ENCODE assay signal across 35 cellular contexts in the genomic region with DNA sequence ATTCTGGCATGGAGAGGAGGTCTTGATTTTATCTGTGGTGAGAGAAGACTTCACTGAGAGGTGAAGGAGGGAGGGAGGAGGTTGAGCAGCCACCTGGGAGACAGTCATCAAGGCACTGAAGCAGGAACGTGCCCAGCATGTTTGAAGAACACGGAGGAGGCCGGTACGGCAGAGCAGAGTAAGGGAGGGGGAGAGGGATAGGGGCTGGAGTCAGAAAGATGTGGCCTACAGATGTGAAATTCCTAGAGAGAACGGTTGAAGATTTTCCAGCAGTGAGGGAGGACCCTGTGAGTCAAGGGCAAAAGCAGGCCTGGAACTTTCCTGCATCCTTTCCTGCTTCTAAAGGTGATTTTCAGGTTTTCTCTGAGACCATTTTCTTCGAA. TPM values are rescaled to one million over a fixed set of nuclear protein-coding genes. Genes with fewer than 3 reads are reported as not detected.
"Had no signal": no experiment of that assay in that cellular context is flagged by ENCODE, and none has a peak within 500 bp of the region (broad histone marks: within the 10 kb centered on the region; RNA-seq: fewer than 3 reads in every experiment).

No MANE protein-coding gene starts in this region.

- H3K4me2 ChIP-seq: smooth muscle cell had no signal

- H3K9me3 Mint-ChIP-seq: naive thymus-derived CD4-positive, alpha-beta T cell; nephron; neural crest cell; stimulated activated naive B cell treated with anti-CD40 and anti-IgM and Interleukin-4, amounts not matched to agents 10 μg/mL and 1 μg/mL and 100 μg/mL, for 72 hours had no signal

- H3K36me3 ChIP-seq: left ventricle myocardium inferior, neutrophil, ovary, right atrium auricular region, right lobe of liver, stomach, thyroid gland, transverse colon, upper lobe of right lung had no signal

- H3K4me3 ChIP-seq: left ventricle myocardium inferior, lung, mucosa of descending colon, ovary, right atrium auricular region, right lobe of liver, smooth muscle cell, stomach, testis, thyroid gland, transverse colon, upper lobe of right lung had no signal

- H3K4me1 Mint-ChIP-seq: immature natural killer cell had no signal

- H3K36me3 Mint-ChIP-seq: immature natural killer cell; stimulated activated naive B cell treated with anti-CD40 and anti-IgM and Interleukin-4, amounts not matched to agents 10 μg/mL and 1 μg/mL and 100 μg/mL, for 72 hours had no signal

- H3K27ac ChIP-seq: left ventricle myocardium inferior, neutrophil, ovary, right atrium auricular region, right lobe of liver, stomach, testis, thyroid gland, transverse colon, upper lobe of right lung had no signal

- H3K4me1 ChIP-seq: left ventricle myocardium inferior, right atrium auricular region, right lobe of liver, testis, thyroid gland, transverse colon had no signal

- FAIRE-seq: islet of Langerhans, kidney, urothelium cell line had no signal

- DNase-seq: immature natural killer cell; kidney; left ventricle myocardium inferior; midbrain; mucosa of descending colon; naive thymus-derived CD4-positive, alpha-beta T cell; occipital lobe; ovary; right lobe of liver; stimulated activated CD4-positive, alpha-beta T cell treated with anti-CD3 and anti-CD28 coated beads, Interleukin-1b, Interleukin-23, amount 100 ng/mL, for 48 hours; stimulated activated CD4-positive, alpha-beta T cell treated with anti-CD3 and anti-CD28 coated beads, Interleukin-2, amount 100 ng/mL, for 48 hours; stimulated activated CD4-positive, alpha-beta T cell treated with anti-CD3 and anti-CD28 coated beads, Interleukin-4, amount 100 ng/mL, for 4 hours; stimulated activated CD8-positive, alpha-beta memory T cell treated with anti-CD3 and anti-CD28 coated beads, Interleukin-4, amount 100 ng/mL, for 48 hours; stimulated activated naive B cell treated with anti-CD40 and anti-IgM and Interleukin-4, amounts not matched to agents 10 μg/mL and 1 μg/mL and 100 μg/mL, for 72 hours; stimulated activated naive CD8-positive, alpha-beta T cell treated with anti-CD3 and anti-CD28 coated beads, Interleukin-15, Interleukin-2, amounts not matched to agents 100 U/mL and 50 U/mL, for 24 hours; stomach; testis; thyroid gland; transverse colon; upper lobe of right lung had no signal

- ATAC-seq: mucosa of descending colon; stimulated activated naive B cell treated with anti-CD40 and anti-IgM and Interleukin-4, amounts not matched to agents 10 μg/mL and 1 μg/mL and 100 μg/mL, for 72 hours; stimulated activated naive CD8-positive, alpha-beta T cell treated with anti-CD3 and anti-CD28 coated beads, Interleukin-15, Interleukin-2, amounts not matched to agents 100 U/mL and 50 U/mL, for 24 hours had no signal

- H3K27me3 ChIP-seq: ovary, right atrium auricular region, right lobe of liver, testis, thyroid gland had no signal

- H3K27ac Mint-ChIP-seq: immature natural killer cell; naive thymus-derived CD4-positive, alpha-beta T cell; nephron; progenitor cell of endocrine pancreas; stimulated activated naive B cell treated with anti-CD40 and anti-IgM and Interleukin-4, amounts not matched to agents 10 μg/mL and 1 μg/mL and 100 μg/mL, for 72 hours had no signal

- H3K9me3 ChIP-seq: left ventricle myocardium inferior, mucosa of descending colon, neutrophil, ovary, right atrium auricular region, right lobe of liver, stomach, testis, thyroid gland, transverse colon, upper lobe of right lung had no signal

- H3K4me3 Mint-ChIP-seq: immature natural killer cell; naive thymus-derived CD4-positive, alpha-beta T cell; nephron; neural crest cell; stimulated activated naive B cell treated with anti-CD40 and anti-IgM and Interleukin-4, amounts not matched to agents 10 μg/mL and 1 μg/mL and 100 μg/mL, for 72 hours had no signal

RNA-seq across cellular contexts. Expression of a gene that starts 21.7 kb away (rescaled TPM):
- total RNA-seq: kidney; left ventricle myocardium inferior; lower leg skin; lung; mesenteric fat pad; mucosa of descending colon; myocyte; naive thymus-derived CD4-positive, alpha-beta T cell; neural crest cell; occipital lobe; ovary; progenitor cell of endocrine pancreas; pulmonary artery endothelial cell; renal cortical epithelial cell; right atrium auricular region; right lobe of liver; skeletal muscle tissue; smooth muscle cell; stomach; thyroid gland; transverse colon; upper lobe of right lung had no signal
- polyA plus RNA-seq: immature natural killer cell; lung; naive thymus-derived CD4-positive, alpha-beta T cell; ovary; smooth muscle cell; stomach had no signal
